In the genomic region with DNA sequence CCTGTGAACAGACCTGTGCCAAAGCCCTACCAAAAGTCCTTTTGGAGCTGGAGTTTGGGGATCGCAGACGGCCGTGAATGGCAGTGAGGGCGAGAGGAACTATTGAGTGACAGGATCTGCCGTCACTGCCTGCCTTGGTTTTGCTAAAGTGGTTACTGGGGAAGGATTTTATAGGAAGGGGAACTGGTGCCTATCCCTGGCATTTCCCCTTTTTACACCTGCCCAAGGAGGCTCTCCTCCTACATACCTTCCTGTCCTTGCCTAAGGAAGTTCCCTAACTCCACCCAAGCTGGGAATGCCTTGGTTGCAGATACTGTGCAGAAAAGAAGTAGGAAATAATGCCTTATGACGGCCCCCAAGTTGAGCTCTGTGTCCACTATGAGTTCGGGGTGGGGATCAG, we compare ENCODE assay signal across 21 cellular contexts. TPM values are rescaled to one million over a fixed set of nuclear protein-coding genes. Genes with fewer than 3 reads are reported as not detected.
DNase-seq lines count a peak whose midpoint lies in the region; ATAC-seq and TF ChIP-seq lines count a peak whose summit lies in the region.
"Had no signal": no experiment of that assay in that cellular context is flagged by ENCODE, and none has a peak within 500 bp of the region (broad histone marks: within the 10 kb centered on the region; RNA-seq: fewer than 3 reads in every experiment).

No MANE protein-coding gene starts in this region.

- H3K4me3 ChIP-seq in mucosa of descending colon: no peak overlapping the region
- H3K4me3 ChIP-seq: BLaER1 had no signal

- no peak overlapping the region for H3K4me3 Mint-ChIP-seq in T-helper 17 cell
- no peak overlapping the region for H3K4me3 Mint-ChIP-seq in activated T-helper 17 cell treated with anti-CD3 and anti-CD28 coated beads, Interleukin-2, amount 50 U/mL, for 72 hours
- H3K4me3 Mint-ChIP-seq in stimulated activated effector memory CD8-positive, alpha-beta T cell treated with anti-CD3 and anti-CD28 coated beads, Interleukin-12 subunit alpha, Interleukin-12 subunit beta, amount 100 ng/mL, for 72 hours: no peak overlapping the region
- H3K4me3 Mint-ChIP-seq: CD4-positive, alpha-beta memory T cell; CD4-positive, CD25-positive, alpha-beta regulatory T cell; CD8-positive, alpha-beta memory T cell had no signal

- ATAC-seq in T-helper 17 cell (no peak), mucosa of descending colon (no peak)
- no peak for ATAC-seq in activated T-helper 17 cell treated with anti-CD3 and anti-CD28 coated beads, Interleukin-2, amount 50 U/mL, for 72 hours (replicated peaks)
- ATAC-seq in stimulated activated effector memory CD8-positive, alpha-beta T cell treated with anti-CD3 and anti-CD28 coated beads, Interleukin-12 subunit alpha, Interleukin-12 subunit beta, amount 100 ng/mL, for 72 hours: no peak

- DNase-seq in CD1c-positive myeloid dendritic cell (ENCODE audit: extremely low spot score) (peak; percentile 70), T-helper 17 cell (no peak), DMS79 treated with DMSO at 0.1 percent for 48 hours (lab: John Stamatoyannopoulos, UW) (no peak), mucosa of descending colon (no peak), GM19238 (ENCODE audit: insufficient read length, low spot score) (no peak), RPMI8226 (no peak)
- DNase-seq in stimulated activated effector memory CD8-positive, alpha-beta T cell treated with anti-CD3 and anti-CD28 coated beads, Interleukin-12 subunit alpha, Interleukin-12 subunit beta, amount 100 ng/mL, for 72 hours (ENCODE audit: low spot score in 2 of 2): no peak
- DNase-seq: 8988T; ACHN; BE2C; CD4-positive, alpha-beta memory T cell; CD4-positive, CD25-positive, alpha-beta regulatory T cell; CD8-positive, alpha-beta memory T cell; COR-L47; DMS 273 treated with DMSO at 0.1 percent for 48 hours; DMS153; DMS53; DMS79; GF-D8 had no signal

- H3K36me3 Mint-ChIP-seq in T-helper 17 cell (ENCODE audit: low read depth): peaks cover 2% of the 10 kb centered on the region
- peaks cover 54% of the 10 kb centered on the region for H3K36me3 Mint-ChIP-seq in activated T-helper 17 cell treated with anti-CD3 and anti-CD28 coated beads, Interleukin-2, amount 50 U/mL, for 72 hours (ENCODE audit: low read depth)
- peaks cover 20% of the 10 kb centered on the region for H3K36me3 Mint-ChIP-seq in stimulated activated effector memory CD8-positive, alpha-beta T cell treated with anti-CD3 and anti-CD28 coated beads, Interleukin-12 subunit alpha, Interleukin-12 subunit beta, amount 100 ng/mL, for 72 hours

- TF ChIP-seq CTCF in mucosa of descending colon (IDR thresholded peaks at IDR 0.05): no peak

- no peaks in the 10 kb centered on the region for H3K27me3 Mint-ChIP-seq in T-helper 17 cell
- H3K27me3 Mint-ChIP-seq in activated T-helper 17 cell treated with anti-CD3 and anti-CD28 coated beads, Interleukin-2, amount 50 U/mL, for 72 hours: no peaks in the 10 kb centered on the region
- H3K27me3 Mint-ChIP-seq: CD4-positive, alpha-beta memory T cell; CD4-positive, CD25-positive, alpha-beta regulatory T cell had no signal

- H3K4me1 ChIP-seq in mucosa of descending colon (ENCODE audit: low read depth): no peaks in the 10 kb centered on the region
- H3K4me1 ChIP-seq: BE2C had no signal

- H3K9me3 ChIP-seq in T-helper 17 cell (ENCODE audit: control insufficient read depth, low read length, poor library complexity, severe bottlenecking) (no peaks in the 10 kb centered on the region), mucosa of descending colon (no peaks in the 10 kb centered on the region)
- H3K9me3 ChIP-seq: BE2C had no signal

- no peaks in the 10 kb centered on the region for H3K36me3 ChIP-seq in mucosa of descending colon (ENCODE audit: low read depth)
- H3K36me3 ChIP-seq: BE2C had no signal

- no peaks in the 10 kb centered on the region for H3K9me3 Mint-ChIP-seq in activated T-helper 17 cell treated with anti-CD3 and anti-CD28 coated beads, Interleukin-2, amount 50 U/mL, for 72 hours
- no peaks in the 10 kb centered on the region for H3K9me3 Mint-ChIP-seq in stimulated activated effector memory CD8-positive, alpha-beta T cell treated with anti-CD3 and anti-CD28 coated beads, Interleukin-12 subunit alpha, Interleukin-12 subunit beta, amount 100 ng/mL, for 72 hours
- H3K9me3 Mint-ChIP-seq: CD8-positive, alpha-beta memory T cell had no signal

- H3K27ac Mint-ChIP-seq in T-helper 17 cell: peak overlapping the region; percentile 8
- peak overlapping the region; percentile 59 for H3K27ac Mint-ChIP-seq in activated T-helper 17 cell treated with anti-CD3 and anti-CD28 coated beads, Interleukin-2, amount 50 U/mL, for 72 hours
- H3K27ac Mint-ChIP-seq in stimulated activated effector memory CD8-positive, alpha-beta T cell treated with anti-CD3 and anti-CD28 coated beads, Interleukin-12 subunit alpha, Interleukin-12 subunit beta, amount 100 ng/mL, for 72 hours: peak overlapping the region; percentile 52

- peaks cover 12% of the 10 kb centered on the region for H3K4me1 Mint-ChIP-seq in T-helper 17 cell
- H3K4me1 Mint-ChIP-seq in activated T-helper 17 cell treated with anti-CD3 and anti-CD28 coated beads, Interleukin-2, amount 50 U/mL, for 72 hours: no peaks in the 10 kb centered on the region
- H3K4me1 Mint-ChIP-seq in stimulated activated effector memory CD8-positive, alpha-beta T cell treated with anti-CD3 and anti-CD28 coated beads, Interleukin-12 subunit alpha, Interleukin-12 subunit beta, amount 100 ng/mL, for 72 hours: peaks cover 17% of the 10 kb centered on the region

- intact Hi-C loops in mucosa of descending colon (cut with DNase I, micrococcal nuclease): no loop called here

RNA-seq across cellular contexts. Expression of a gene that starts 14.5 kb away (rescaled TPM):
- 10 to 100 TPM; 14.2 to 17.0 TPM for total RNA-seq in T-helper 17 cell
- total RNA-seq in activated T-helper 17 cell treated with anti-CD3 and anti-CD28 coated beads, Interleukin-2, amount 50 U/mL, for 72 hours: 1 to 10 TPM; 3.7 to 7.6 TPM
- 10 to 100 TPM in 1 of 3 donors, 1 to 10 TPM in 2; 8.1 to 16.2 (median 9.8) TPM for total RNA-seq in mucosa of descending colon

Comparison
In these comparisons a context has a peak if more than half of its experiments do, and no peak if none do; other contexts are left out.
1. H3K27ac Mint-ChIP-seq: peak in every context shown above with its lines; median percentile 59 in activated T-helper 17 cell treated with anti-CD3 and anti-CD28 coated beads, Interleukin-2, amount 50 U/mL, for 72 hours; 52 in stimulated activated effector memory CD8-positive, alpha-beta T cell treated with anti-CD3 and anti-CD28 coated beads, Interleukin-12 subunit alpha, Interleukin-12 subunit beta, amount 100 ng/mL, for 72 hours; 8 in T-helper 17 cell.